Comparison of ENCODE assay signal across 7 cellular contexts in the genomic region with DNA sequence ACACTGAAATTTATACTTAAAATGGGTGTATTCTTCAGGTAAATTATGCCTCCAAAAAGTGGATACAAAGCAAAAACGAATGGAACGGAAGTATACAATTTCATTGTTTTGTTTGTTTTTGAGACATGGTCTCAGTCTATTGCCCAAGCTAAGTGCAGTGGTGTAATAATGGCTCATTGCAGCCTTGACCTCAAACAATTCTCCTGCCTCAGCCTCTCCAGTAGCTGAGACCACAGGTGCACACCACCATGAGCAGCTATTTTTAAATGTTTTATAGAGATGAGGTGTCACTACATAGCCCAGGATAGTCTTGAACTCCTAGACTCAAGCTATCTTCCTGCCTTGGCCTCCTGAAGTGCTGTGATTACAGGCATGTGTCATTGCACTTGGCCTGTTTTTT.
"Had no signal": no experiment of that assay in that cellular context is flagged by ENCODE, and none has a peak within 500 bp of the region (broad histone marks: within the 10 kb centered on the region; RNA-seq: fewer than 3 reads in every experiment).

No MANE protein-coding gene starts in this region.

- FAIRE-seq: H1, H54, HTR-8/SVneo had no signal

- DNase-seq: H9, HCEC 1CT, KG1 had no signal

- H2AFZ ChIP-seq: GM23338 had no signal

- H3K4me2 ChIP-seq: GM23338 had no signal

- H3K4me3 ChIP-seq: GM23338 had no signal

- ATAC-seq: GM23338 had no signal
